Comparison of ENCODE assay signal across 8 cellular contexts in the genomic region with DNA sequence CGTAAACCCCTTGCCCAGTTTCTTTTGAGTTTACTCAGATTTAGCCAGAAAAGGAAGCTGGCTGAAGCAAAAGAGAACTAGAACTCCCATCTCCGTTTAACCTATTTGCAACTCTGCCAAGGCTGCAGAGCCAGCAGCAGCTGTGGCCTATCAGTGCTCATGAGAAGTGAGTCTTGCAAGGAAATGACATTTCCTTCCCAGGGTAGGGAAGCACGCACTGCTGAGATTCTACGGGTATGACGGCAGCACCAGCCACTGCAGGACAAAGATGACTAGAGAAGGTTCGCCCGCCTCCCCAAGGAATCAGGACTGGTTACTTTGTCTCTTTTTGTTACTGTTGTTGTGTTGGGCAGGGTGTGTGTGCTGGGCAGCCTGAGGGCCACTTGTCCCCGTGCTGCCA. TPM values are rescaled to one million over a fixed set of nuclear protein-coding genes. Genes with fewer than 3 reads are reported as not detected.
DNase-seq lines count a peak whose midpoint lies in the region; ATAC-seq lines count a peak whose summit lies in the region.

No MANE protein-coding gene starts in this region.

- no peaks in the 10 kb centered on the region for H3K9me3 ChIP-seq in HUES64 (ENCODE audit: insufficient read depth, low read depth, low read length)

- H3K4me1 ChIP-seq in HUES64 (ENCODE audit: insufficient read depth, low read length), result peaks cover 35% of the 10 kb centered on the region

- WGBS in HUES64, result 32% methylated on average over 8 of the region's 8 CpGs

- H3K27ac ChIP-seq in HUES64 (ENCODE audit: low read depth, low read length), result peak overlapping the region; percentile 80

- no peaks in the 10 kb centered on the region for H3K36me3 ChIP-seq in HUES64 (ENCODE audit: insufficient read depth, low read length)

- DNase-seq in AG20443 (ENCODE audit: low spot score) (peak; percentile 84), fibroblast of gingiva (ENCODE audit: low read depth) (peak; percentile 90), occipital lobe (lab: John Stamatoyannopoulos, UW) (peak; percentile 51), NCI-H82 treated with DMSO at 0.1 percent for 48 hours (lab: John Stamatoyannopoulos, UW; ENCODE audit: unreplicated experiment) (no peak), NCI-H1694 treated with DMSO at 0.1 percent for 48 hours (lab: John Stamatoyannopoulos, UW) (no peak), NCI-H1930 (lab: John Stamatoyannopoulos, UW) (no peak)

- ATAC-seq in GM21360 (IDR thresholded peaks at IDR 0.05; ENCODE audit: unreplicated experiment), result peak; percentile 87

- no peak overlapping the region for H3K9ac ChIP-seq in HUES64 (ENCODE audit: low read depth, low read length)

- no peaks in the 10 kb centered on the region for H3K27me3 ChIP-seq in HUES64 (ENCODE audit: insufficient read depth, low read length)

- H3K4me3 ChIP-seq in HUES64 (ENCODE audit: low read length), result 0 out of 2 replicates have a peak overlapping the region, but pooled peaks have one; percentile 19

RNA-seq across cellular contexts. Expression of a gene that starts 47.6 kb away (rescaled TPM):
- 0.10 TPM for polyA plus RNA-seq in HUES64 (2013, experiment 1 of 2)
- polyA plus RNA-seq in HUES64 (2013, experiment 2 of 2), result 0.06 TPM
- total RNA-seq in occipital lobe, result 1.2 TPM

Comparison
In these comparisons a context has a peak if more than half of its experiments do, and no peak if none do; other contexts are left out.
1. DNase-seq: peak in AG20443 (single experiment), fibroblast of gingiva (single experiment) and occipital lobe (single experiment); none in NCI-H82 treated with DMSO at 0.1 percent for 48 hours (single experiment), NCI-H1694 treated with DMSO at 0.1 percent for 48 hours (single experiment) and NCI-H1930 (0 of 2).